Comparison of ENCODE assay signal across 13 cellular contexts in genomic region chr19:50870417-50871089, GRCh38. TPM values are rescaled to one million over a fixed set of nuclear protein-coding genes. Genes with fewer than 3 reads are reported as not detected.
DNase-seq lines count a peak whose midpoint lies in the region; ATAC-seq, FAIRE-seq and TF ChIP-seq lines count a peak whose summit lies in the region.
"Had no signal": no experiment of that assay in that cellular context is flagged by ENCODE, and none has a peak within 500 bp of the region (broad histone marks: within the 10 kb centered on the region; RNA-seq: fewer than 3 reads in every experiment).

No MANE protein-coding gene starts in this region.

- H2AFZ ChIP-seq in H9 (ENCODE audit: low read length), result no peak overlapping the region

- no peak overlapping the region for H2BK120ac ChIP-seq in H9 (ENCODE audit: low read depth, low read length, poor library complexity, severe bottlenecking)

- no peak overlapping the region for H3K4me3 Mint-ChIP-seq in H9
- H3K4me3 Mint-ChIP-seq in activated CD4-positive, alpha-beta memory T cell treated with anti-CD3 and anti-CD28 coated beads, Interleukin-2, amount 10 ng/mL, durations not matched to agents 7 days and 5 days, result no peak overlapping the region
- H3K4me3 Mint-ChIP-seq: CD4-positive, CD25-positive, alpha-beta regulatory T cell had no signal

- no peak overlapping the region for H2BK12ac ChIP-seq in H9 (ENCODE audit: insufficient read length, low read depth, low read length)

- no peaks in the 10 kb centered on the region for H3K4me1 ChIP-seq in H9 (ENCODE audit: insufficient read depth, low read length)
- no peaks in the 10 kb centered on the region for H3K4me1 ChIP-seq in pancreas

- no peak overlapping the region for H3K4me2 ChIP-seq in H9 (ENCODE audit: insufficient read depth, insufficient read length, low read length)

- H3K36me3 Mint-ChIP-seq in H9 (ENCODE audit: insufficient read depth in 1 of 3, low read depth in 3 of 3), result no peaks in the 10 kb centered on the region
- no peaks in the 10 kb centered on the region for H3K36me3 Mint-ChIP-seq in activated CD4-positive, alpha-beta memory T cell treated with anti-CD3 and anti-CD28 coated beads, Interleukin-2, amount 10 ng/mL, durations not matched to agents 7 days and 5 days (ENCODE audit: low read depth)
- H3K36me3 Mint-ChIP-seq: CD4-positive, CD25-positive, alpha-beta regulatory T cell had no signal

- no peaks in the 10 kb centered on the region; a peak in 1 of 5 replicates for H3K9me3 Mint-ChIP-seq in H9
- H3K9me3 Mint-ChIP-seq in activated CD4-positive, alpha-beta memory T cell treated with anti-CD3 and anti-CD28 coated beads, Interleukin-2, amount 10 ng/mL, durations not matched to agents 7 days and 5 days, result no peaks in the 10 kb centered on the region
- H3K9me3 Mint-ChIP-seq: CD4-positive, CD25-positive, alpha-beta regulatory T cell had no signal

- no peak overlapping the region for H3T11ph ChIP-seq in H9 (ENCODE audit: low read length)

- H4K8ac ChIP-seq in H9 (replicated peaks; ENCODE audit: insufficient read length, low read depth, low read length), result no peak overlapping the region

- H3K36me3 ChIP-seq in pancreas, result no peaks in the 10 kb centered on the region

- intact Hi-C loops in pancreas (cut with DNase I), result no loop called here

- H3K9me3 ChIP-seq in H9 (ENCODE audit: control insufficient read depth, low read depth, low read length), result no peaks in the 10 kb centered on the region
- no peaks in the 10 kb centered on the region for H3K9me3 ChIP-seq in pancreas

- no CpG with 5 or more reads among the region's 26 CpGs for WGBS in H9 (ENCODE audit: extremely low coverage, insufficient read length, low lambda C conversion rate)
- 52 to 73% methylated on average over 26 of the region's 26 CpGs for WGBS in pancreas, 2 donors

- no peaks in the 10 kb centered on the region for H3K79me1 ChIP-seq in H9 (ENCODE audit: insufficient read depth, low read depth, low read length, poor library complexity, severe bottlenecking)

- FAIRE-seq in pancreas (lab: Jason Lieb, UNC) (no peak), HTR-8/SVneo (lab: Jason Lieb, UNC) (no peak)

- H4K91ac ChIP-seq in H9 (ENCODE audit: insufficient read length, low read depth, low read length), result no peak overlapping the region

- H2BK15ac ChIP-seq in H9 (ENCODE audit: low read depth, low read length), result no peak overlapping the region

- DNase-seq in COLO829 (ENCODE audit: low spot score) (peak; percentile 60), H9 (peak; percentile 71), pancreas (peak in 5 of 6 donors; percentile 44 to 74 (median 58)), hippocampal formation (lab: John Stamatoyannopoulos, UW) (no peak), HTR-8/SVneo (ENCODE audit: insufficient read length, low spot score) (no peak), SIG-M5 (lab: John Stamatoyannopoulos, UW) (no peak)
- DNase-seq in activated CD4-positive, alpha-beta memory T cell treated with anti-CD3 and anti-CD28 coated beads, Interleukin-2, amount 10 ng/mL, durations not matched to agents 7 days and 5 days, result peak; percentile 26
- DNase-seq: CD4-positive, CD25-positive, alpha-beta regulatory T cell; retina had no signal

- H2AK5ac ChIP-seq in H9 (ENCODE audit: insufficient read length, low read length), result no peak overlapping the region

- H3K4me3 ChIP-seq in pancreas, result no peak overlapping the region

- H2BK5ac ChIP-seq in H9 (ENCODE audit: insufficient read length, low read length), result no peak overlapping the region

- H3K14ac ChIP-seq in H9 (ENCODE audit: insufficient read depth, low read length), result no peak overlapping the region

- no peak overlapping the region for H3K4ac ChIP-seq in H9 (ENCODE audit: low read depth, low read length)

- H2BK20ac ChIP-seq in H9 (ENCODE audit: low read depth, low read length, poor library complexity, severe bottlenecking), result no peak overlapping the region

- H3K56ac ChIP-seq in H9 (ENCODE audit: insufficient read length, low read depth, low read length), result no peak overlapping the region

- H3K27me3 Mint-ChIP-seq in H9 (ENCODE audit: low read depth), result peaks cover 70% of the 10 kb centered on the region
- H3K27me3 Mint-ChIP-seq in activated CD4-positive, alpha-beta memory T cell treated with anti-CD3 and anti-CD28 coated beads, Interleukin-2, amount 10 ng/mL, durations not matched to agents 7 days and 5 days, result peaks cover 26% of the 10 kb centered on the region

- POLR2A ChIA-PET in activated CD4-positive, alpha-beta memory T cell treated with anti-CD3 and anti-CD28 coated beads, Interleukin-2, amount 10 ng/mL, durations not matched to agents 7 days and 5 days (lab: Charles Lee), result no interaction called here

- H3K18ac ChIP-seq in H9 (ENCODE audit: insufficient read length, low read depth, low read length), result no peak overlapping the region

- H3K4me1 Mint-ChIP-seq in H9, result no peaks in the 10 kb centered on the region
- no peaks in the 10 kb centered on the region for H3K4me1 Mint-ChIP-seq in activated CD4-positive, alpha-beta memory T cell treated with anti-CD3 and anti-CD28 coated beads, Interleukin-2, amount 10 ng/mL, durations not matched to agents 7 days and 5 days
- H3K4me1 Mint-ChIP-seq: CD4-positive, CD25-positive, alpha-beta regulatory T cell had no signal

- peak in 3 of 4 donors; percentile 76 to 89 (median 84) for ATAC-seq in pancreas
- no peak for ATAC-seq in GM18520 (IDR thresholded peaks at IDR 0.05; ENCODE audit: unreplicated experiment)
- ATAC-seq: Right ventricle myocardium inferior had no signal

- H3K27me3 ChIP-seq in H9 (ENCODE audit: insufficient read depth, low read length), result peaks cover 3% of the 10 kb centered on the region; the same call in 1 of the 2 replicates
- peaks cover 0 to 5% (median 0%) of the 10 kb centered on the region in 4 donors for H3K27me3 ChIP-seq in pancreas

- CTCF ChIA-PET in activated CD4-positive, alpha-beta memory T cell treated with anti-CD3 and anti-CD28 coated beads, Interleukin-2, amount 10 ng/mL, durations not matched to agents 7 days and 5 days (lab: Charles Lee), result no interaction called here

- no peak overlapping the region for H3K9ac ChIP-seq in H9 (ENCODE audit: extremely low read depth, insufficient read length, low read length)

- TF ChIP-seq CTCF in H9 (conservative IDR thresholded peaks at IDR 0.05) (peak; percentile 55), pancreas (IDR thresholded peaks at IDR 0.05) (no peak)

- H3K27ac Mint-ChIP-seq in H9, result peak overlapping the region in 1 of 3 experiments; percentile 82; a peak in 2 of 7 replicates
- H3K27ac Mint-ChIP-seq in activated CD4-positive, alpha-beta memory T cell treated with anti-CD3 and anti-CD28 coated beads, Interleukin-2, amount 10 ng/mL, durations not matched to agents 7 days and 5 days, result no peak overlapping the region
- H3K27ac Mint-ChIP-seq: CD4-positive, CD25-positive, alpha-beta regulatory T cell had no signal

- H3K79me2 ChIP-seq in H9 (ENCODE audit: insufficient read depth, low read length), result no peaks in the 10 kb centered on the region

- H4K20me1 ChIP-seq in H9 (ENCODE audit: control insufficient read depth, insufficient read depth, insufficient read length), result no peaks in the 10 kb centered on the region

- H3K23ac ChIP-seq in H9 (ENCODE audit: insufficient read length, low read depth, low read length), result no peak overlapping the region

- no peak overlapping the region for H3K27ac ChIP-seq in H9 (ENCODE audit: insufficient read length, low read depth, low read length)
- H3K27ac ChIP-seq in pancreas, result no peak overlapping the region
- H3K27ac ChIP-seq: epithelial cell of prostate had no signal

- no peak overlapping the region for H4K5ac ChIP-seq in H9 (ENCODE audit: insufficient read length, low read depth, low read length)

- H3K23me2 ChIP-seq in H9 (ENCODE audit: insufficient read length, low read depth, low read length, poor library complexity, severe bottlenecking), result no peaks in the 10 kb centered on the region

RNA-seq across cellular contexts. Expression of gene KLK2, which starts 2.7 kb away (rescaled TPM):
- not detected in 2 replicates for total RNA-seq in H9 (2021)
- total RNA-seq in activated CD4-positive, alpha-beta memory T cell treated with anti-CD3 and anti-CD28 coated beads, Interleukin-2, amount 10 ng/mL, durations not matched to agents 7 days and 5 days, result under 1 TPM in 1 of 2 experiments, not detected in 1; 0.35 TPM
- total RNA-seq in pancreas, result not detected
- under 1 TPM; 0.09 to 0.27 TPM for polyA plus RNA-seq in pancreas
- total RNA-seq: CD4-positive, CD25-positive, alpha-beta regulatory T cell; Right ventricle myocardium inferior; urinary bladder had no signal
- polyA plus RNA-seq: CD4-positive, CD25-positive, alpha-beta regulatory T cell; urinary bladder had no signal

RNA-seq across cellular contexts. Expression of gene KLK3, which starts 15.8 kb away (rescaled TPM):
- total RNA-seq in H9 (2021) (not detected in 2 replicates), pancreas (not detected)
- not detected for total RNA-seq in activated CD4-positive, alpha-beta memory T cell treated with anti-CD3 and anti-CD28 coated beads, Interleukin-2, amount 10 ng/mL, durations not matched to agents 7 days and 5 days
- under 1 TPM; 0.05 to 0.27 TPM for polyA plus RNA-seq in pancreas
- total RNA-seq: CD4-positive, CD25-positive, alpha-beta regulatory T cell; Right ventricle myocardium inferior; urinary bladder had no signal
- polyA plus RNA-seq: CD4-positive, CD25-positive, alpha-beta regulatory T cell; urinary bladder had no signal

RNA-seq across cellular contexts. Expression of gene KLK15, which starts 37.2 kb away (rescaled TPM):
- total RNA-seq in H9 (2021) (not detected in 2 replicates), pancreas (not detected)
- total RNA-seq in activated CD4-positive, alpha-beta memory T cell treated with anti-CD3 and anti-CD28 coated beads, Interleukin-2, amount 10 ng/mL, durations not matched to agents 7 days and 5 days, result not detected
- under 1 TPM; 0.07 to 0.27 TPM for polyA plus RNA-seq in pancreas
- total RNA-seq: CD4-positive, CD25-positive, alpha-beta regulatory T cell; Right ventricle myocardium inferior; urinary bladder had no signal
- polyA plus RNA-seq: CD4-positive, CD25-positive, alpha-beta regulatory T cell; urinary bladder had no signal

RNA-seq across cellular contexts. Expression of gene KLK4, which starts 40.6 kb away (rescaled TPM):
- total RNA-seq in H9 (2021), result 0.48 TPM in 1 of 2 replicates, not detected in the other
- not detected for total RNA-seq in activated CD4-positive, alpha-beta memory T cell treated with anti-CD3 and anti-CD28 coated beads, Interleukin-2, amount 10 ng/mL, durations not matched to agents 7 days and 5 days
- total RNA-seq in pancreas, result under 1 TPM in 1 of 6 donors, not detected in 5; 0.41 TPM
- polyA plus RNA-seq in pancreas, result not detected
- total RNA-seq: CD4-positive, CD25-positive, alpha-beta regulatory T cell; Right ventricle myocardium inferior; urinary bladder had no signal
- polyA plus RNA-seq: CD4-positive, CD25-positive, alpha-beta regulatory T cell; urinary bladder had no signal

RNA-seq across cellular contexts. Expression of gene KLK1, which starts 47.0 kb away (rescaled TPM):
- total RNA-seq in H9 (2021), result 2.1 and 2.3 TPM in 2 replicates
- total RNA-seq in activated CD4-positive, alpha-beta memory T cell treated with anti-CD3 and anti-CD28 coated beads, Interleukin-2, amount 10 ng/mL, durations not matched to agents 7 days and 5 days, result 1 to 10 TPM; 2.2 to 2.6 TPM
- 1,000 to 10,000 TPM in 3 of 6 donors, 100 to 1,000 TPM in 3; 607 to 1,981 (median 1,041) TPM for total RNA-seq in pancreas
- polyA plus RNA-seq in pancreas, result 100 to 1,000 TPM; 683 to 756 TPM
- total RNA-seq: urinary bladder had no signal

Comparison
In these comparisons a context has a peak if more than half of its experiments do, and no peak if none do; other contexts are left out.
1. DNase-seq: peak in COLO829 (single experiment), H9 (single experiment), activated CD4-positive, alpha-beta memory T cell treated with anti-CD3 and anti-CD28 coated beads, Interleukin-2, amount 10 ng/mL, durations not matched to agents 7 days and 5 days (single experiment) and pancreas (5 of 6); none in hippocampal formation (0 of 2), HTR-8/SVneo (single experiment) and SIG-M5 (single experiment).